Comparison of ENCODE assay signal across 25 cellular contexts in genomic region chr20:41391587-41392001, GRCh38. TPM values are rescaled to one million over a fixed set of nuclear protein-coding genes. Genes with fewer than 3 reads are reported as not detected.
DNase-seq lines count a peak whose midpoint lies in the region; ATAC-seq and TF ChIP-seq lines count a peak whose summit lies in the region.
"Had no signal": no experiment of that assay in that cellular context is flagged by ENCODE, and none has a peak within 500 bp of the region (broad histone marks: within the 10 kb centered on the region; RNA-seq: fewer than 3 reads in every experiment).

No MANE protein-coding gene starts in this region.

- no peaks in the 10 kb centered on the region for H3K9me3 ChIP-seq in SK-N-MC (ENCODE audit: low read depth, low read length)
- H3K9me3 ChIP-seq: pancreas, SJSA1, tibial artery had no signal

- no peaks in the 10 kb centered on the region for H4K20me1 ChIP-seq in GM23338 (replicated peaks; ENCODE audit: insufficient read depth)

- DNase-seq in GM23338 (ENCODE audit: low spot score): peak; percentile 60
- peak; percentile 59 for DNase-seq in SK-N-MC (ENCODE audit: low read depth, low spot score)
- DNase-seq in islet precursor cell: peak; percentile 98
- DNase-seq in retina: peak; percentile 39
- no peak for DNase-seq in ecto neural progenitor cell (ENCODE audit: low spot score)
- DNase-seq in RPMI8226: no peak
- no peak for DNase-seq in NCI-H2107 treated with DMSO at 0.1 percent for 48 hours (lab: John Stamatoyannopoulos, UW; ENCODE audit: unreplicated experiment)
- DNase-seq: activated CD4-positive, alpha-beta T cell treated with anti-CD3 and anti-CD28 coated beads, Interleukin-2, amount 50 U/mL, for 48 hours; activated naive CD4-positive, alpha-beta T cell treated with anti-CD3 and anti-CD28 coated beads, Interleukin-2, amount 10 ng/mL, durations not matched to agents 7 days and 5 days; activated T-cell treated with anti-CD3 and anti-CD28 coated beads, Interleukin-2, amount 50 U/mL, for 4 hours; CD8-positive, alpha-beta memory T cell; foreskin melanocyte; NCI-H1092; NCI-H2029 treated with DMSO at 0.1 percent for 48 hours; NCI-H510A; pancreas; stimulated activated naive CD4-positive, alpha-beta T cell treated with Interleukin-2 at 50 U/mL for 16 hours; tibial artery had no signal

- H3K36me3 Mint-ChIP-seq in GM23338 (ENCODE audit: low read depth): no peaks in the 10 kb centered on the region
- H3K36me3 Mint-ChIP-seq: activated naive CD4-positive, alpha-beta T cell treated with anti-CD3 and anti-CD28 coated beads, Interleukin-2, amount 10 ng/mL, durations not matched to agents 7 days and 5 days; CD8-positive, alpha-beta memory T cell had no signal

- H3K79me2 ChIP-seq in GM23338 (replicated peaks; ENCODE audit: insufficient read depth): no peaks in the 10 kb centered on the region

- no peaks in the 10 kb centered on the region for H3K27me3 ChIP-seq in GM23338 (ENCODE audit: insufficient read depth)
- H3K27me3 ChIP-seq: pancreas, SJSA1, tibial artery had no signal

- peaks cover 25% of the 10 kb centered on the region for H3K4me1 Mint-ChIP-seq in GM23338
- H3K4me1 Mint-ChIP-seq: activated naive CD4-positive, alpha-beta T cell treated with anti-CD3 and anti-CD28 coated beads, Interleukin-2, amount 10 ng/mL, durations not matched to agents 7 days and 5 days; CD8-positive, alpha-beta memory T cell had no signal

- H3K9me2 ChIP-seq in GM23338 (ENCODE audit: insufficient read depth): no peaks in the 10 kb centered on the region

- H3K4me3 Mint-ChIP-seq in GM23338: no peak overlapping the region
- H3K4me3 Mint-ChIP-seq: activated naive CD4-positive, alpha-beta T cell treated with anti-CD3 and anti-CD28 coated beads, Interleukin-2, amount 10 ng/mL, durations not matched to agents 7 days and 5 days; activated T-cell treated with anti-CD3 and anti-CD28 coated beads, Interleukin-2, amount 50 U/mL, for 4 hours; CD8-positive, alpha-beta memory T cell had no signal

- no peak for TF ChIP-seq CTCF in GM23338 (conservative IDR thresholded peaks at IDR 0.05; ENCODE audit: low read depth in 2 of 2)

- no peak overlapping the region for H3K4me2 ChIP-seq in GM23338
- H3K4me2 ChIP-seq: KMS-11 had no signal

- ATAC-seq in GM23338: no peak
- no peak for ATAC-seq in GM19023 (IDR thresholded peaks at IDR 0.05; ENCODE audit: unreplicated experiment)
- ATAC-seq: activated T-cell treated with anti-CD3 and anti-CD28 coated beads, Interleukin-2, amount 50 U/mL, for 4 hours; pancreas; sciatic nerve had no signal

- no peaks in the 10 kb centered on the region for H3K9me3 Mint-ChIP-seq in GM23338
- H3K9me3 Mint-ChIP-seq: activated naive CD4-positive, alpha-beta T cell treated with anti-CD3 and anti-CD28 coated beads, Interleukin-2, amount 10 ng/mL, durations not matched to agents 7 days and 5 days; activated T-cell treated with anti-CD3 and anti-CD28 coated beads, Interleukin-2, amount 50 U/mL, for 4 hours; CD8-positive, alpha-beta memory T cell had no signal

- H3K27ac ChIP-seq in GM23338 (ENCODE audit: low read depth) (no peak overlapping the region), SK-N-MC (0 out of 2 replicates have a peak overlapping the region, but pooled peaks have one; percentile 57)
- H3K27ac ChIP-seq: coronary artery, KMS-11, pancreas, SJSA1, tibial artery had no signal

- no peak overlapping the region for H3K9ac ChIP-seq in SK-N-MC (ENCODE audit: insufficient read length)
- H3K9ac ChIP-seq: KMS-11 had no signal

- H3F3A ChIP-seq in GM23338 (replicated peaks; ENCODE audit: low read depth): no peaks in the 10 kb centered on the region

- no peak overlapping the region for H3K27ac Mint-ChIP-seq in GM23338
- H3K27ac Mint-ChIP-seq: activated naive CD4-positive, alpha-beta T cell treated with anti-CD3 and anti-CD28 coated beads, Interleukin-2, amount 10 ng/mL, durations not matched to agents 7 days and 5 days had no signal

- H3K4me3 ChIP-seq in GM23338 (no peak overlapping the region), SK-N-MC (no peak overlapping the region)
- H3K4me3 ChIP-seq: coronary artery, pancreas, SJSA1, tibial artery had no signal

- H2AFZ ChIP-seq in GM23338: no peak overlapping the region; the same call in 1 of the 2 replicates

- peaks cover 6% of the 10 kb centered on the region for H3K27me3 Mint-ChIP-seq in GM23338 (ENCODE audit: insufficient read depth, low read depth, poor library complexity)

- peaks cover 14% of the 10 kb centered on the region for H3K4me1 ChIP-seq in GM23338 (ENCODE audit: insufficient read depth)
- H3K4me1 ChIP-seq: pancreas, SJSA1 had no signal

- no peaks in the 10 kb centered on the region for H3K36me3 ChIP-seq in GM23338 (ENCODE audit: insufficient read depth)
- H3K36me3 ChIP-seq in SK-N-MC (ENCODE audit: insufficient read depth, low read length): no peaks in the 10 kb centered on the region
- H3K36me3 ChIP-seq: pancreas, SJSA1, tibial artery had no signal

TF ChIP-seq in GM23338, 12 proteins besides CTCF, POLR2A, EP300 and RAD21 (continues in another document):
- no peak for TF ChIP-seq EZH2 (IDR thresholded peaks at IDR 0.05; ENCODE audit: low read depth, unreplicated experiment)
- TF ChIP-seq, protein P1, sequence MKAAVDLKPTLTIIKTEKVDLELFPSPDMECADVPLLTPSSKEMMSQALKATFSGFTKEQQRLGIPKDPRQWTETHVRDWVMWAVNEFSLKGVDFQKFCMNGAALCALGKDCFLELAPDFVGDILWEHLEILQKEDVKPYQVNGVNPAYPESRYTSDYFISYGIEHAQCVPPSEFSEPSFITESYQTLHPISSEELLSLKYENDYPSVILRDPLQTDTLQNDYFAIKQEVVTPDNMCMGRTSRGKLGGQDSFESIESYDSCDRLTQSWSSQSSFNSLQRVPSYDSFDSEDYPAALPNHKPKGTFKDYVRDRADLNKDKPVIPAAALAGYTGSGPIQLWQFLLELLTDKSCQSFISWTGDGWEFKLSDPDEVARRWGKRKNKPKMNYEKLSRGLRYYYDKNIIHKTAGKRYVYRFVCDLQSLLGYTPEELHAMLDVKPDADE (IDR thresholded peaks at IDR 0.05): no peak
- TF ChIP-seq EZH2phosphoT487 (IDR thresholded peaks at IDR 0.05; ENCODE audit: unreplicated experiment): no peak
- no peak for TF ChIP-seq CREB1 (CRISPR knock-in tag; IDR thresholded peaks at IDR 0.05; ENCODE audit: low read depth)
- TF ChIP-seq ZNF462 (CRISPR knock-in tag; IDR thresholded peaks at IDR 0.05): no peak

RNA-seq across cellular contexts. Expression of gene EMILIN3, which starts 25.0 kb away (rescaled TPM):
- total RNA-seq in GM23338 (2014; rRNA removed; shearing (Covaris generic)): 6.3 and 6.6 TPM in 2 replicates
- polyA plus RNA-seq in GM23338 (2016; fragmentation: Nextera tagmentation; extraction: Ambion mirVana): 0.53 and 0.56 TPM in 2 replicates
- total RNA-seq: activated T-cell treated with anti-CD3 and anti-CD28 coated beads, Interleukin-2, amount 50 U/mL, for 4 hours; CD8-positive, alpha-beta memory T cell; endothelial cell of umbilical vein; SJSA1; T-helper 2 cell treated with Interferon-gamma antibody and Interleukin-4, amounts not matched to agents 100 ng/mL and 5 ng/mL, for 36 hours had no signal
- polyA plus RNA-seq: CD8-positive, alpha-beta memory T cell had no signal

RNA-seq across cellular contexts. Expression of gene LPIN3, which starts 51.0 kb away (rescaled TPM):
- 8.4 and 9.7 TPM in 2 replicates for total RNA-seq in GM23338 (2014; rRNA removed; shearing (Covaris generic))
- polyA plus RNA-seq in GM23338 (2016; fragmentation: Nextera tagmentation; extraction: Ambion mirVana): 6.1 and 6.5 TPM in 2 replicates
- total RNA-seq: SJSA1 had no signal
- polyA plus RNA-seq: CD8-positive, alpha-beta memory T cell had no signal

Comparison
In these comparisons a context has a peak if more than half of its experiments do, and no peak if none do; other contexts are left out.
1. DNase-seq: peak in GM23338 (single experiment), SK-N-MC (single experiment), islet precursor cell (single experiment) and retina (single experiment); none in ecto neural progenitor cell (single experiment), RPMI8226 (single experiment) and NCI-H2107 treated with DMSO at 0.1 percent for 48 hours (single experiment).